Comparison of ENCODE assay signal across 26 cellular contexts in the genomic region with DNA sequence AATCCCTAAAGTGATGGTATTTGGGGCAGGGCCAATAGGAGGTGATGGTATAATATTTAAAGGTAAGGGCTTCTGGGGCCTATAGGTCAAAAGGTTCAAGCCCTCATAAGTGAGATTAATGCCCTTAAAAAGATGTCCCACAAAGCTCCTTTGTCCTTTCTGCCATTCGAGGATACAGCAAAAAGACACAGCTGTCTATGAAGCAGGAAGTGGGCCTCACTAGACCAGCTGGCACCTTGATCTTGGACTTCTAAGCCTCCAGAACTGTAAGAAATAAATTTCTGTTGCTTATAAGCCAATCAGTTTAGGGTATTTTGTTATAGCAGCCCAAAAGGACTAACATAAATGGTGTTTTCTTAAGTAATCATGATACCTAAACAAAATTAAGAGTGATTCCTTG. TPM values are rescaled to one million over a fixed set of nuclear protein-coding genes. Genes with fewer than 3 reads are reported as not detected.
"Had no signal": no experiment of that assay in that cellular context is flagged by ENCODE, and none has a peak within 500 bp of the region (broad histone marks: within the 10 kb centered on the region; RNA-seq: fewer than 3 reads in every experiment).

No MANE protein-coding gene starts in this region.

- H3K27ac ChIP-seq: HL-60, RWPE1, SJSA1, SK-N-MC had no signal

- H3K4me1 ChIP-seq: SJSA1 had no signal

- FAIRE-seq: HTR-8/SVneo had no signal

- H3K4me3 ChIP-seq: SJSA1, SK-N-MC had no signal

- H3K27ac Mint-ChIP-seq: IgD-negative memory B cell; T-cell; T-helper 1 cell treated with Interleukin-12 subunit alpha and Interleukin-12 subunit beta and Interleukin-4 antibody, amounts not matched to agents 30 μg/mL and 1 μg/mL, for 36 hours had no signal

- H3K9me3 ChIP-seq: SJSA1 had no signal

- H3K27me3 Mint-ChIP-seq: IgD-negative memory B cell, T-cell had no signal

- DNase-seq: KBM-7, MV-4-11, NCI-H1048, NCI-H1105, NCI-H1417, NCI-H1436 treated with DMSO at 0.1 percent for 48 hours, NCI-H1694, NCI-H187 treated with DMSO at 0.1 percent for 48 hours, NCI-H2029 treated with DMSO at 0.1 percent for 48 hours, NCI-H2171 treated with DMSO at 0.1 percent for 48 hours, NCI-H345, NCI-H446 treated with DMSO at 0.1 percent for 48 hours, NCI-H510A treated with DMSO at 0.1 percent for 48 hours, NCI-H526, PC-3, SHP77, SW 1271, T-cell had no signal

- H3K9me3 Mint-ChIP-seq: IgD-negative memory B cell; T-cell; T-helper 1 cell treated with Interleukin-12 subunit alpha and Interleukin-12 subunit beta and Interleukin-4 antibody, amounts not matched to agents 30 μg/mL and 1 μg/mL, for 36 hours had no signal

- H3K4me3 Mint-ChIP-seq: IgD-negative memory B cell; T-cell; T-helper 1 cell treated with Interleukin-12 subunit alpha and Interleukin-12 subunit beta and Interleukin-4 antibody, amounts not matched to agents 30 μg/mL and 1 μg/mL, for 36 hours had no signal

- H3K27me3 ChIP-seq: SJSA1 had no signal

- ATAC-seq: Panc1, PC-3, T-cell had no signal

RNA-seq across cellular contexts. Expression of a gene that starts 27.2 kb away (rescaled TPM):
- total RNA-seq: PC-3, SJSA1 had no signal
- polyA plus RNA-seq: IgD-negative memory B cell had no signal
